ENCODE assay signal across 8 cellular contexts in genomic region chrX:63560601-63561218, GRCh38.
DNase-seq lines count a peak whose midpoint lies in the region; ATAC-seq lines count a peak whose summit lies in the region.

No MANE protein-coding gene starts in this region.

- DNase-seq in AML-193 (lab: John Stamatoyannopoulos, UW) (peak; percentile 55 to 59), NCI-H446 (lab: John Stamatoyannopoulos, UW) (peak; percentile 22 to 72), dedifferentiated amniotic fluid mesenchymal stem cell (ENCODE audit: extremely low spot score) (peak; percentile 69), left lobe of liver (ENCODE audit: low spot score) (peak; percentile 71)
- peak; percentile 28 to 34 for DNase-seq in activated CD4-positive, alpha-beta T cell treated with anti-CD3 and anti-CD28 coated beads for 4 hours
- DNase-seq in stimulated activated CD4-positive, alpha-beta T cell treated with anti-CD3 and anti-CD28 coated beads, Interleukin-2, amount 100 ng/mL, for 24 hours = peak; percentile 47 to 51

- peak; percentile 96 for ATAC-seq in GM19025 (IDR thresholded peaks at IDR 0.05; ENCODE audit: low read depth, unreplicated experiment)
- peak; percentile 98 for ATAC-seq in HG03342 (IDR thresholded peaks at IDR 0.05; ENCODE audit: unreplicated experiment)
- peak; percentile 98 for ATAC-seq in left lobe of liver

Comparison
In these comparisons a context has a peak if more than half of its experiments do, and no peak if none do; other contexts are left out.
1. Peak in every context shown above with its lines: DNase-seq and ATAC-seq.